Comparison of ENCODE assay signal across 8 cellular contexts in the genomic region with DNA sequence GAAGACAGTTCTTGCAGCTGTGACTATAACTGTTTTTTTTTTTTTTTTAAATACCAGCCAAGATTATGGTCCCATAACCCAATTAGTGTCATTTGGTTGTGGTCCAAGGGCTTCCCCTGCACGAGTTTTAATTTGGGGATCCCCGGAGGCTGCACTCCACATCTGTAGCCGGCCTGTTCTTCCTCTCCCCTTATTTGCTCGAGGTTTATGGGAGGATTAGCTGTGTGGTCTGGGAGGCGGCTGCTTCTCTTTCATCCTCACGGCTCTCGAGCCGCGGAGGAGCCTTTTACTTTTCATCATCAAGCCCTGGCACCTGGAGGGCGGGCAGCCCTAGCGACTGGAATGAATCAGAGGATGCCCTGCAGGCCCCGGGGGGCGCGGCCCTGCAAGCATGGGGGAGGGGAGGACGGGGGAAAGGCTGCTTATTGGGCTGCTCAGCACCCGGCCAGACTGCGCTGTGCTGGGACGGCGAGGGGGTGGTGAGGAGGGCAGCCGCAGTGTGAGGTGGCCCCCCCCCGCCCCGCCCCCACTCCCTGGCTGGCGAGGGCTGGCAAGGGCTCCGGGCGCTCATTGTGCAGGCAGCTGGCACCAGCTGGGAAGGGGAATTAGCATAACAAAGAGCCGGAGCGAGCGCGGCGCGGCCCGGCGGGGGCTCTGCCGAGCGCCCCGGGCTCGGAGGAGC. TPM values are rescaled to one million over a fixed set of nuclear protein-coding genes. Genes with fewer than 3 reads are reported as not detected.
A peak's percentile ranks its signal among the peaks of the same experiment; 100 is the strongest.
DNase-seq lines count a peak whose midpoint lies in the region; ATAC-seq and TF ChIP-seq lines count a peak whose summit lies in the region.

No MANE protein-coding gene starts in this region.

- peak overlapping the region; percentile 29 for H3K27ac Mint-ChIP-seq in T-helper 1 cell treated with Interleukin-12 subunit alpha and Interleukin-12 subunit beta and Interleukin-4 antibody, amounts not matched to agents 30 μg/mL and 1 μg/mL, for 36 hours

- H3K27me3 ChIP-seq in GM06990 (replicated peaks; ENCODE audit: control insufficient read depth, insufficient read depth, low read length) (peaks cover 1% of the 10 kb centered on the region; the same call in 1 of the 2 replicates), muscle layer of duodenum (ENCODE audit: low read depth, low read length) (peaks cover 12% of the 10 kb centered on the region), upper lobe of right lung (peaks cover 15% of the 10 kb centered on the region)

- H3K4me3 ChIP-seq in GM06990 (replicated peaks; ENCODE audit: low read depth, low read length) (peak overlapping the region; percentile 22), epithelial cell of proximal tubule (ENCODE audit: low read depth, low read length) (peak overlapping the region; percentile 50), muscle layer of duodenum (ENCODE audit: low read depth in 1 of 2, low read length in 2 of 2) (peak overlapping the region; percentile 43 to 60), upper lobe of right lung (peak overlapping the region; percentile 51)

- TF ChIP-seq CTCF in GM06990 (IDR thresholded peaks at IDR 0.05; ENCODE audit: insufficient read depth, low read length, poor library complexity, severe bottlenecking) (no peak), epithelial cell of proximal tubule (conservative IDR thresholded peaks at IDR 0.05; ENCODE audit: low read depth, low read length) (no peak), upper lobe of right lung (IDR thresholded peaks at IDR 0.05) (no peak)

- H3K4me1 ChIP-seq in muscle layer of duodenum (ENCODE audit: control insufficient read depth in 1 of 2, insufficient read depth in 2 of 2, low read length in 2 of 2) (peaks cover 3 to 19% of the 10 kb centered on the region in 2 donors), upper lobe of right lung (peaks cover 14% of the 10 kb centered on the region)

- H3K4me3 Mint-ChIP-seq in T-helper 1 cell treated with Interleukin-12 subunit alpha and Interleukin-12 subunit beta and Interleukin-4 antibody, amounts not matched to agents 30 μg/mL and 1 μg/mL, for 36 hours: peak overlapping the region; percentile 7

- peak; percentile 71 for ATAC-seq in upper lobe of right lung
- no peak for ATAC-seq in GM21423 (IDR thresholded peaks at IDR 0.05; ENCODE audit: unreplicated experiment)
- no peak for ATAC-seq in HG02642 (IDR thresholded peaks at IDR 0.05; ENCODE audit: poor library complexity, unreplicated experiment)

- no peaks in the 10 kb centered on the region for H3K9me3 Mint-ChIP-seq in T-helper 1 cell treated with Interleukin-12 subunit alpha and Interleukin-12 subunit beta and Interleukin-4 antibody, amounts not matched to agents 30 μg/mL and 1 μg/mL, for 36 hours

- no peak overlapping the region for H3K27ac ChIP-seq in muscle layer of duodenum (ENCODE audit: low read length)
- H3K27ac ChIP-seq in upper lobe of right lung: no peak overlapping the region

- no peaks in the 10 kb centered on the region for H3K9me3 ChIP-seq in muscle layer of duodenum (ENCODE audit: control insufficient read depth in 1 of 2, low read length in 2 of 2)
- H3K9me3 ChIP-seq in upper lobe of right lung: no peaks in the 10 kb centered on the region

- no peak for DNase-seq in GM06990 (ENCODE audit: extremely low read depth, insufficient read length)
- DNase-seq in NCI-H1092 treated with DMSO at 0.1 percent for 48 hours (lab: John Stamatoyannopoulos, UW): peak; percentile 98
- DNase-seq in epithelial cell of proximal tubule (ENCODE audit: low read depth): no peak
- peak; percentile 77 for DNase-seq in upper lobe of right lung

- H3K36me3 Mint-ChIP-seq in T-helper 1 cell treated with Interleukin-12 subunit alpha and Interleukin-12 subunit beta and Interleukin-4 antibody, amounts not matched to agents 30 μg/mL and 1 μg/mL, for 36 hours (ENCODE audit: low read depth): no peaks in the 10 kb centered on the region

- peaks cover 82% of the 10 kb centered on the region for H3K27me3 Mint-ChIP-seq in T-helper 1 cell treated with Interleukin-12 subunit alpha and Interleukin-12 subunit beta and Interleukin-4 antibody, amounts not matched to agents 30 μg/mL and 1 μg/mL, for 36 hours (ENCODE audit: low read depth)

- intact Hi-C loops in upper lobe of right lung (cut with DNase I): no loop called here

- no peaks in the 10 kb centered on the region for H3K36me3 ChIP-seq in GM06990 (ENCODE audit: control insufficient read depth, insufficient read depth, low read length)
- no peaks in the 10 kb centered on the region for H3K36me3 ChIP-seq in muscle layer of duodenum (ENCODE audit: control insufficient read depth in 1 of 2, insufficient read depth in 2 of 2, low read length in 2 of 2)
- H3K36me3 ChIP-seq in upper lobe of right lung: no peaks in the 10 kb centered on the region

- peaks cover 18% of the 10 kb centered on the region for H3K4me1 Mint-ChIP-seq in T-helper 1 cell treated with Interleukin-12 subunit alpha and Interleukin-12 subunit beta and Interleukin-4 antibody, amounts not matched to agents 30 μg/mL and 1 μg/mL, for 36 hours (ENCODE audit: low read depth)

RNA-seq across cellular contexts. Expression of a gene that starts 18.5 kb away (rescaled TPM):
- total RNA-seq in epithelial cell of proximal tubule (8.7 and 12.7 TPM in 2 replicates), upper lobe of right lung (3.4 TPM)

Comparison
In these comparisons a context has a peak if more than half of its experiments do, and no peak if none do; other contexts are left out.
1. DNase-seq: peak in NCI-H1092 treated with DMSO at 0.1 percent for 48 hours (single experiment) and upper lobe of right lung (single experiment); none in GM06990 (single experiment) and epithelial cell of proximal tubule (single experiment).
2. Peak in every context shown above with its lines, with median percentiles within 50 percentile points of each other: H3K4me3 ChIP-seq.